In genomic region chr9:265209-265900, GRCh38 we compare ENCODE assay signal across 33 cellular contexts. TPM values are rescaled to one million over a fixed set of nuclear protein-coding genes. Genes with fewer than 3 reads are reported as not detected.
"Had no signal": no experiment of that assay in that cellular context is flagged by ENCODE, and none has a peak within 500 bp of the region (broad histone marks: within the 10 kb centered on the region; RNA-seq: fewer than 3 reads in every experiment).

No MANE protein-coding gene starts in this region.

- H3K4me1 ChIP-seq: ascending aorta, Peyer's patch had no signal

- ATAC-seq: activated CD8-positive, alpha-beta memory T cell treated with anti-CD3 and anti-CD28 coated beads, Interleukin-2, amount 10 ng/mL, durations not matched to agents 7 days and 5 days; PC-3; SK-N-SH treated with all-trans-retinoic acid at 6 μM for 48 hours; T-cell; T-helper 17 cell had no signal

- DNase-seq: activated CD4-positive, alpha-beta memory T cell treated with anti-CD3 and anti-CD28 coated beads, Interleukin-2, amount 10 ng/mL, durations not matched to agents 7 days and 5 days; activated CD4-positive, alpha-beta T cell treated with anti-CD3 and anti-CD28 coated beads for 1 hour; activated CD4-positive, alpha-beta T cell treated with anti-CD3 and anti-CD28 coated beads for 48 hours; activated CD4-positive, CD25-positive, alpha-beta regulatory T cell; activated CD8-positive, alpha-beta memory T cell treated with anti-CD3 and anti-CD28 coated beads for 24 hours; activated CD8-positive, alpha-beta memory T cell treated with anti-CD3 and anti-CD28 coated beads, Interleukin-2, amount 10 ng/mL, durations not matched to agents 7 days and 5 days; activated CD8-positive, alpha-beta memory T cell treated with anti-CD3 and anti-CD28 coated beads, Interleukin-2, amount 50 U/mL, for 48 hours; activated effector memory CD4-positive, alpha-beta T cell treated with Interleukin-2 at 50 U/mL for 16 hours; activated naive CD4-positive, alpha-beta T cell treated with anti-CD3 and anti-CD28 coated beads, Interleukin-2, amount 50 U/mL, for 16 hours; activated naive CD8-positive, alpha-beta T cell treated with anti-CD3 and anti-CD28 coated beads for 36 hours; activated T-cell treated with anti-CD3 and anti-CD28 coated beads, Interleukin-2, amount 50 U/mL, for 48 hours; amygdala; NCI-H1105 treated with DMSO at 0.1 percent for 48 hours; NCI-H1436; NCI-H1694; NCI-H1930; NCI-H2081 treated with DMSO at 0.1 percent for 48 hours; NCI-H226; NCI-H446 treated with DMSO at 0.1 percent for 48 hours; NCI-H524; NK-92 treated with Interleukin-12 subunit alpha and Interleukin-12 subunit beta, amount 100 ng/mL, for 24 hours; PC-3; Peyer's patch; RPMI8226; SHP77 treated with DMSO at 0.1 percent for 48 hours; T-cell; T-helper 17 cell; T1000; WERI-Rb-1 had no signal

- H3K4me3 ChIP-seq: ascending aorta, cardiac muscle cell, Peyer's patch had no signal

- H3K4me3 Mint-ChIP-seq: activated CD4-positive, alpha-beta memory T cell treated with anti-CD3 and anti-CD28 coated beads, Interleukin-2, amount 10 ng/mL, durations not matched to agents 7 days and 5 days; activated CD8-positive, alpha-beta memory T cell treated with anti-CD3 and anti-CD28 coated beads, Interleukin-2, amount 10 ng/mL, durations not matched to agents 7 days and 5 days; activated naive CD8-positive, alpha-beta T cell treated with anti-CD3 and anti-CD28 coated beads for 36 hours; central memory CD8-positive, alpha-beta T cell; T-cell; T-helper 17 cell had no signal

- H3K9me3 ChIP-seq: ascending aorta, Peyer's patch had no signal

- H3K36me3 ChIP-seq: ascending aorta, cardiac muscle cell, Peyer's patch, WERI-Rb-1 had no signal

- H3K9me3 Mint-ChIP-seq: activated CD4-positive, alpha-beta memory T cell treated with anti-CD3 and anti-CD28 coated beads, Interleukin-2, amount 10 ng/mL, durations not matched to agents 7 days and 5 days; central memory CD8-positive, alpha-beta T cell; T-cell had no signal

- H3K27me3 ChIP-seq: ascending aorta, cardiac muscle cell, Peyer's patch had no signal

- H3K27me3 Mint-ChIP-seq: activated CD4-positive, alpha-beta memory T cell treated with anti-CD3 and anti-CD28 coated beads, Interleukin-2, amount 10 ng/mL, durations not matched to agents 7 days and 5 days; activated CD8-positive, alpha-beta memory T cell treated with anti-CD3 and anti-CD28 coated beads, Interleukin-2, amount 10 ng/mL, durations not matched to agents 7 days and 5 days; activated naive CD8-positive, alpha-beta T cell treated with anti-CD3 and anti-CD28 coated beads for 36 hours; T-cell; T-helper 17 cell had no signal

- H3K27ac Mint-ChIP-seq: activated CD4-positive, alpha-beta memory T cell treated with anti-CD3 and anti-CD28 coated beads, Interleukin-2, amount 10 ng/mL, durations not matched to agents 7 days and 5 days; activated CD8-positive, alpha-beta memory T cell treated with anti-CD3 and anti-CD28 coated beads, Interleukin-2, amount 10 ng/mL, durations not matched to agents 7 days and 5 days; activated naive CD8-positive, alpha-beta T cell treated with anti-CD3 and anti-CD28 coated beads for 36 hours; T-cell; T-helper 17 cell had no signal

- H3K27ac ChIP-seq: ascending aorta, cardiac muscle cell, Peyer's patch, WERI-Rb-1 had no signal

RNA-seq across cellular contexts. Expression of gene DOCK8, which starts 50.7 kb away (rescaled TPM):
- total RNA-seq: cardiac muscle cell had no signal
